ENCODE assay signal across 28 cellular contexts in genomic region chr3:4548769-4549168, GRCh38.
"Had no signal": no experiment of that assay in that cellular context is flagged by ENCODE, and none has a peak within 500 bp of the region (broad histone marks: within the 10 kb centered on the region; RNA-seq: fewer than 3 reads in every experiment).

No MANE protein-coding gene starts in this region.

- H3K27me3 ChIP-seq: ascending aorta, brain microvascular endothelial cell, heart left ventricle, ovary, right atrium auricular region, spleen, uterus had no signal

- H3K36me3 Mint-ChIP-seq: immature natural killer cell had no signal

- H3K9me3 Mint-ChIP-seq: immature natural killer cell; T-helper 1 cell treated with Interleukin-12 subunit alpha and Interleukin-12 subunit beta and Interleukin-4 antibody, amounts not matched to agents 30 μg/mL and 1 μg/mL, for 36 hours had no signal

- DNase-seq: activated CD4-positive, alpha-beta T cell treated with anti-CD3 and anti-CD28 coated beads for 48 hours; activated CD4-positive, alpha-beta T cell treated with anti-CD3 and anti-CD28 coated beads, Interleukin-2, amount 50 U/mL, for 48 hours; activated CD8-positive, alpha-beta memory T cell treated with anti-CD3 and anti-CD28 coated beads for 24 hours; activated effector memory CD4-positive, alpha-beta T cell treated with Interleukin-2 at 50 U/mL for 16 hours; activated naive CD4-positive, alpha-beta T cell treated with Interleukin-2 at 50 U/mL for 16 hours; brain microvascular endothelial cell; caudate nucleus; foreskin fibroblast; heart left ventricle; hypothalamus; immature natural killer cell; kidney; left colon; mesenchymal stem cell; ovary; spleen; stimulated activated naive CD4-positive, alpha-beta T cell; SW 1271; T1000; trophoblast cell; uterus; WERI-Rb-1 had no signal

- H3K36me3 ChIP-seq: ascending aorta, brain microvascular endothelial cell, heart left ventricle, ovary, right atrium auricular region, uterus, WERI-Rb-1 had no signal

- H3K27ac Mint-ChIP-seq: activated naive CD8-positive, alpha-beta T cell; T-helper 1 cell treated with Interleukin-12 subunit alpha and Interleukin-12 subunit beta and Interleukin-4 antibody, amounts not matched to agents 30 μg/mL and 1 μg/mL, for 36 hours had no signal

- H3K27ac ChIP-seq: brain microvascular endothelial cell, WERI-Rb-1 had no signal

- H3K4me3 Mint-ChIP-seq: activated naive CD8-positive, alpha-beta T cell; immature natural killer cell; T-helper 1 cell treated with Interleukin-12 subunit alpha and Interleukin-12 subunit beta and Interleukin-4 antibody, amounts not matched to agents 30 μg/mL and 1 μg/mL, for 36 hours had no signal

- FAIRE-seq: kidney had no signal

- H3K4me3 ChIP-seq: ascending aorta, heart left ventricle, ovary, right atrium auricular region, spleen, uterus had no signal

- H3K4me1 ChIP-seq: ascending aorta had no signal

- H3K9me3 ChIP-seq: ascending aorta, ovary, right atrium auricular region, spleen, uterus had no signal

- H3K27me3 Mint-ChIP-seq: activated naive CD8-positive, alpha-beta T cell had no signal

- ATAC-seq: activated CD4-positive, CD25-positive, alpha-beta regulatory T cell treated with anti-CD3 and anti-CD28 coated beads, Interleukin-2, amount 50 U/mL, for 24 hours; esophagus mucosa; heart left ventricle; left colon had no signal
